8 cellular contexts compared by ENCODE assay signal in the genomic region with DNA sequence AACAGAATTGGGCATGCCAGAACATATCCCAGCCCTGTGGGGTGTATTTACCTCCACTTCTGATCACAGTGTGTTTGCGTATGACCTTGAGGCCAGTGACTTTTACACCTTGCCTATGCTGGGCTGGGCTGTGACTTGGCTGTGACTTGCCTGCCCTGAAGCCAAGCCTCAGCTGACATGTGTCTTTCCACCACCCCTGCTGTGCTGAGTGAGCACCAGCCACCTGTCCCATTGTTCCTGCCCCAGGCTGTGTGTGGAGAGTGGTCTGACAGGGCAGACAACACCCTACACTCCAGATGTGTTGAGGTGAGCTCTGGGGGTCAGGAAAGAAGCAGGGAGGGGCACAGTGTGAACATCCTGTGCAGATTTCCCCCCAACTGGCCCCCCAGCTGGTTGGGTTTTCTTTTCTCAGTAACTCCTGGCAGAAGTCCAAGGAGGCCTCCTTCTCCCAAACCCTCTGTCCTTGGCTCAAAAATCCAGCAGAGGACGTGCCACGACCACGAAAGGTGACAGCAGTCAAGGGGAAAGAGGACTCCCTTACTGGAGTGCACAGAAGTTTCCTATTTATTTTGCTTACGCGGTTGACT. TPM values are rescaled to one million over a fixed set of nuclear protein-coding genes. Genes with fewer than 3 reads are reported as not detected.
A peak's percentile ranks its signal among the peaks of the same experiment; 100 is the strongest.
DNase-seq lines count a peak whose midpoint lies in the region; ATAC-seq and TF ChIP-seq lines count a peak whose summit lies in the region.

No MANE protein-coding gene starts in this region.

- no peaks in the 10 kb centered on the region for H3K27me3 ChIP-seq in lung (ENCODE audit: control insufficient read depth, insufficient read depth)

- no peak for ATAC-seq in lung (ENCODE audit: insufficient read depth, low FRiP score)
- ATAC-seq in HG03095 (IDR thresholded peaks at IDR 0.05; ENCODE audit: unreplicated experiment) = no peak

- no peak overlapping the region for H3K27ac ChIP-seq in lung (ENCODE audit: low read depth in 1 of 2, low read length in 1 of 2)

- TF ChIP-seq CTCF in lung (IDR thresholded peaks at IDR 0.05; ENCODE audit: control extremely low read depth, extremely low read depth) = no peak

- H3K36me3 ChIP-seq in lung (ENCODE audit: control insufficient read depth in 2 of 2, insufficient read depth in 2 of 2, low read length in 2 of 2) = no peaks in the 10 kb centered on the region

- H3K4me1 ChIP-seq in lung (ENCODE audit: control insufficient read depth in 2 of 2, insufficient read depth in 2 of 2, low read length in 2 of 2) = peaks cover 0 to 3% of the 10 kb centered on the region in 2 donors

- H3K9me3 ChIP-seq in lung (ENCODE audit: control insufficient read depth in 2 of 2, insufficient read depth in 1 of 2, low read length in 1 of 2) = no peaks in the 10 kb centered on the region

- 38 to 40% methylated on average over 6 of the region's 6 CpGs for WGBS in lung, 2 donors

- DNase-seq in ELR (ENCODE audit: low read depth) = peak; percentile 73
- DNase-seq in NCI-H1417 (lab: John Stamatoyannopoulos, UW) = peak; percentile 78 to 99 (median 96)
- DNase-seq in astrocyte of the hippocampus (ENCODE audit: low read depth, low spot score) = peak; percentile 76
- peak; percentile 53 for DNase-seq in lung (ENCODE audit: low spot score)
- DNase-seq in putamen (ENCODE audit: low spot score) = no peak
- DNase-seq in anterior cingulate cortex (lab: John Stamatoyannopoulos, UW) = no peak
- no peak for DNase-seq in hypothalamus (lab: John Stamatoyannopoulos, UW)

- H3K4me3 ChIP-seq in lung = no peak overlapping the region

RNA-seq across cellular contexts. Expression of gene STEAP3, which starts 5.1 kb away (rescaled TPM):
- 10 to 100 TPM in 1 of 2 donors, 1 to 10 TPM in 1; 4.3 to 47.8 TPM for total RNA-seq in lung
- 10 to 100 TPM in 1 of 2 donors, 1 to 10 TPM in 1; 8.1 to 32.1 TPM for polyA plus RNA-seq in lung

Comparison
In these comparisons a context has a peak if more than half of its experiments do, and no peak if none do; other contexts are left out.
1. DNase-seq: peak in ELR (single experiment), NCI-H1417 (3 of 3), astrocyte of the hippocampus (single experiment) and lung (single experiment); none in putamen (single experiment), anterior cingulate cortex (0 of 58) and hypothalamus (0 of 51).